Comparison of ENCODE assay signal across 10 cellular contexts in the genomic region with DNA sequence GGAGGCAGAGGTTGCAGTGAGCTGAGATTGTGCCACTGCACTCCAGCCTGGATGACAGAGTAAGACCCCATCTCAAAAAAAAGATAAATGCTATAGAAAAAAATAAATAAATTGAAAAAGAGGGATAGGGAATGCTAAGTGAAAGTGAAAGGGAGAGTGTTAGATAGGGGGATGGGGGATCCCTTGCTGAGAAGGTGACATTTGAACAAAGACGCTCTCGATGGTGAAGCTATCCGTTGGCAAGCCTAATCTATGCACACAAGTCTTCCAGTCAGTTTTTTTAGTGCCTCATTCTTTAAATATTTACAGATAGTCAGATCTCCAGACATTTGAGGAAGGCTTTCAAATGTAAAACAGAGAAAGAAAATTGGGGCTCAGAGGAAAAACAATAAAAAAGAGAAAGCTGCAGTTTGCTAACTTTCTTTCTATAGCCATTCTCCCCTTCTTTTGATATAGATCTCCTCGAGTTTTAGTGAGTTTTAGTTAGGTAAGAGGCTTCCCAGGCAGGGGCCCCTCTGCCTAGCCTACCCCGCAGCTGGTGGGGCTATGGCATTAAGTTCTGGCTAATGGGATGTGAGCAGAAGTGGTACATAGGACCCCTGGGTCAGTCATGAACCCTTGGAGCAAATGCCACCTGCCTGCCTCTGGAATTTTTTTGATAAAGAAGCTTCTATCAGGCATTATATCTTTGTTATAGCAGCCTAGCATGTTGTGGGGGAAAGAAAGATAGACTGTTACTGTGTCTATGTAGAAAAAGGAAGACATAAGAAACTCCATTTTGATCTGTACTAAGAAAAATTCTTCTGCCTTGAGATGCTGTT. TPM values are rescaled to one million over a fixed set of nuclear protein-coding genes. Genes with fewer than 3 reads are reported as not detected.
DNase-seq lines count a peak whose midpoint lies in the region; ATAC-seq and TF ChIP-seq lines count a peak whose summit lies in the region.
"Had no signal": no experiment of that assay in that cellular context is flagged by ENCODE, and none has a peak within 500 bp of the region (broad histone marks: within the 10 kb centered on the region; RNA-seq: fewer than 3 reads in every experiment).

No MANE protein-coding gene starts in this region.

- peak in 2 of 8 donors; percentile 31 for ATAC-seq in heart right ventricle
- no peak for ATAC-seq in left cardiac atrium
- no peak for ATAC-seq in GM18520 (IDR thresholded peaks at IDR 0.05; ENCODE audit: unreplicated experiment)

- DNase-seq in heart right ventricle (no peak), left cardiac atrium (no peak), chondrocyte (ENCODE audit: low spot score) (no peak), posterior cingulate gyrus (no peak)
- DNase-seq in activated CD8-positive, alpha-beta memory T cell treated with anti-CD3 and anti-CD28 coated beads for 24 hours, result no peak
- DNase-seq: amniotic stem cell, pancreas had no signal

- peaks cover 45% of the 10 kb centered on the region for H3K4me1 Mint-ChIP-seq in chondrocyte (ENCODE audit: low read depth)

- peak overlapping the region; percentile 43 for H3K4me3 Mint-ChIP-seq in chondrocyte (ENCODE audit: unreplicated experiment)

- peaks cover 9% of the 10 kb centered on the region for H3K36me3 Mint-ChIP-seq in chondrocyte (ENCODE audit: low read depth)

- WGBS in heart right ventricle, 2 donors, result 34 to 47% methylated on average over 5 of the region's 5 CpGs
- 28% methylated on average over 5 of the region's 5 CpGs for WGBS in urinary bladder

- H3K36me3 ChIP-seq in heart right ventricle (peaks cover 0 to 41% (median 15%) of the 10 kb centered on the region in 9 donors), mucosa of stomach (ENCODE audit: control insufficient read depth, insufficient read depth, low read length) (no peaks in the 10 kb centered on the region), urinary bladder (ENCODE audit: insufficient read depth) (no peaks in the 10 kb centered on the region)
- H3K36me3 ChIP-seq: pancreas had no signal

- intact Hi-C loops in heart right ventricle (cut with DNase I) (no loop called here), left cardiac atrium (cut with DNase I) (no loop called here), posterior cingulate gyrus (cut with DNase I) (no loop called here)

- H3K4me3 ChIP-seq in heart right ventricle (no peak overlapping the region), mucosa of stomach (ENCODE audit: low read length) (no peak overlapping the region), urinary bladder (ENCODE audit: low read depth, low read length) (no peak overlapping the region)
- H3K4me3 ChIP-seq: pancreas had no signal

- H3K27ac Mint-ChIP-seq in chondrocyte (ENCODE audit: unreplicated experiment), result peak overlapping the region; percentile 84

- H3K9me3 ChIP-seq in heart right ventricle, result peaks cover 0 to under 1% (median 0%) of the 10 kb centered on the region in 11 donors
- no peaks in the 10 kb centered on the region for H3K9me3 ChIP-seq in mucosa of stomach (ENCODE audit: control insufficient read depth, low read length)
- H3K9me3 ChIP-seq: pancreas had no signal

- TF ChIP-seq CTCF in heart right ventricle (IDR thresholded peaks at IDR 0.05) (no peak), chondrocyte (IDR thresholded peaks at IDR 0.05) (no peak)

- no peaks in the 10 kb centered on the region for H3K9me3 Mint-ChIP-seq in chondrocyte (ENCODE audit: low read depth)

- H3K4me1 ChIP-seq in heart right ventricle (peaks cover 11 to 77% (median 53%) of the 10 kb centered on the region in 9 donors), mucosa of stomach (ENCODE audit: control insufficient read depth, insufficient read depth, low read length) (peaks cover 33% of the 10 kb centered on the region), urinary bladder (ENCODE audit: insufficient read depth) (peaks cover 4% of the 10 kb centered on the region)

- peak overlapping the region in 9 of 10 donors; percentile 73 to 89 (median 84) for H3K27ac ChIP-seq in heart right ventricle
- H3K27ac ChIP-seq in urinary bladder (ENCODE audit: low read depth), result peak overlapping the region; percentile 53

- peak overlapping the region; percentile 5 for H3K9ac ChIP-seq in mucosa of stomach (ENCODE audit: low read length)

- no peaks in the 10 kb centered on the region for H3K27me3 Mint-ChIP-seq in chondrocyte (ENCODE audit: low read depth)

- H3K27me3 ChIP-seq in heart right ventricle, result no peaks in the 10 kb centered on the region
- no peaks in the 10 kb centered on the region for H3K27me3 ChIP-seq in mucosa of stomach (ENCODE audit: control insufficient read depth, insufficient read depth, low read length)
- H3K27me3 ChIP-seq: pancreas had no signal

RNA-seq across cellular contexts. Expression of a gene that starts 12.0 kb away (rescaled TPM):
- 100 to 1,000 TPM in 7 of 10 donors, 10 to 100 TPM in 3; 68.7 to 156 (median 111) TPM for total RNA-seq in heart right ventricle
- 100 to 1,000 TPM in 1 of 2 donors, 10 to 100 TPM in 1; 51.6 to 116 TPM for polyA plus RNA-seq in heart right ventricle
- 10 to 100 TPM; 73.1 to 76.0 TPM for total RNA-seq in left cardiac atrium
- 18.3 to 24.8 TPM (median 21.6 TPM) in 3 replicates for total RNA-seq in chondrocyte
- total RNA-seq in urinary bladder, result 23.5 TPM
- 61.1 TPM for polyA plus RNA-seq in urinary bladder
